ENCODE assay signal across 16 cellular contexts in genomic region chrX:22389544-22390243, GRCh38.
DNase-seq lines count a peak whose midpoint lies in the region; ATAC-seq and TF ChIP-seq lines count a peak whose summit lies in the region.
"Had no signal": no experiment of that assay in that cellular context is flagged by ENCODE, and none has a peak within 500 bp of the region (broad histone marks: within the 10 kb centered on the region; RNA-seq: fewer than 3 reads in every experiment).

No MANE protein-coding gene starts in this region.

- no peaks in the 10 kb centered on the region for H3K9me3 ChIP-seq in SJSA1 (replicated peaks)
- H3K9me3 ChIP-seq in uterus = no peaks in the 10 kb centered on the region

- no peak overlapping the region for H3K4me3 ChIP-seq in SJSA1
- no peak overlapping the region for H3K4me3 ChIP-seq in uterus
- H3K4me3 ChIP-seq: GM12878 had no signal

- H3K27me3 Mint-ChIP-seq in natural killer cell treated with Interleukin-12 subunit alpha and Interleukin-12 subunit beta and Interleukin-15 and Interleukin-18, amount 100 ng/mL, for 72 hours = no peaks in the 10 kb centered on the region
- H3K27me3 Mint-ChIP-seq: IgD-negative memory B cell had no signal

- TF ChIP-seq CTCF in uterus (IDR thresholded peaks at IDR 0.05) = no peak

- H3K36me3 Mint-ChIP-seq in natural killer cell treated with Interleukin-12 subunit alpha and Interleukin-12 subunit beta and Interleukin-15 and Interleukin-18, amount 100 ng/mL, for 72 hours = no peaks in the 10 kb centered on the region
- H3K36me3 Mint-ChIP-seq: IgD-negative memory B cell, immature natural killer cell had no signal

- H3K27ac ChIP-seq in SJSA1 (peak overlapping the region; percentile 75), uterus (peak overlapping the region; percentile 58 to 76)

- H3K36me3 ChIP-seq in SJSA1 = no peaks in the 10 kb centered on the region
- H3K36me3 ChIP-seq in uterus = no peaks in the 10 kb centered on the region

- ATAC-seq in Right ventricle myocardium superior (ENCODE audit: poor library complexity) = no peak
- no peak for ATAC-seq in natural killer cell treated with Interleukin-12 subunit alpha and Interleukin-12 subunit beta and Interleukin-15 and Interleukin-18, amount 100 ng/mL, for 72 hours
- ATAC-seq: GM12878 had no signal

- H3K27ac Mint-ChIP-seq in natural killer cell treated with Interleukin-12 subunit alpha and Interleukin-12 subunit beta and Interleukin-15 and Interleukin-18, amount 100 ng/mL, for 72 hours = no peak overlapping the region
- H3K27ac Mint-ChIP-seq: IgD-negative memory B cell, immature natural killer cell had no signal

- intact Hi-C loops in uterus (cut with DNase I; ENCODE audit: low total_unique reads) (no loop called here), Right ventricle myocardium superior (cut with DNase I) (no loop called here)

- peaks cover 1% of the 10 kb centered on the region for H3K9me3 Mint-ChIP-seq in natural killer cell treated with Interleukin-12 subunit alpha and Interleukin-12 subunit beta and Interleukin-15 and Interleukin-18, amount 100 ng/mL, for 72 hours
- H3K9me3 Mint-ChIP-seq: IgD-negative memory B cell had no signal

- H3K4me1 ChIP-seq in SJSA1 (replicated peaks) (peaks cover 18% of the 10 kb centered on the region), uterus (no peaks in the 10 kb centered on the region)

- DNase-seq in NCI-H1436 treated with DMSO at 0.1 percent for 48 hours (lab: John Stamatoyannopoulos, UW) = peak; percentile 12
- no peak for DNase-seq in NCI-H1436 (lab: John Stamatoyannopoulos, UW)
- peak in 1 of 2 experiments; percentile 73 for DNase-seq in SJSA1 (ENCODE audit: low read depth in 1 of 2, low spot score in 2 of 2)
- peak; percentile 20 for DNase-seq in glomerular visceral epithelial cell (ENCODE audit: extremely low spot score)
- peak in 1 of 2 donors; percentile 34 for DNase-seq in uterus
- no peak for DNase-seq in germinal center (ENCODE audit: low spot score)
- DNase-seq in Right ventricle myocardium superior = no peak
- DNase-seq in natural killer cell treated with Interleukin-12 subunit alpha and Interleukin-12 subunit beta and Interleukin-15 and Interleukin-18, amount 100 ng/mL, for 72 hours (ENCODE audit: low spot score) = no peak
- DNase-seq: 8988T; activated CD4-positive, alpha-beta T cell treated with anti-CD3 and anti-CD28 coated beads, Interleukin-2, amount 50 U/mL, for 48 hours; cerebellar nuclear complex; GOT3; immature natural killer cell; small intestine had no signal

- no peak overlapping the region for H3K4me3 Mint-ChIP-seq in natural killer cell treated with Interleukin-12 subunit alpha and Interleukin-12 subunit beta and Interleukin-15 and Interleukin-18, amount 100 ng/mL, for 72 hours
- H3K4me3 Mint-ChIP-seq: IgD-negative memory B cell, immature natural killer cell had no signal

- H3K4me1 Mint-ChIP-seq in natural killer cell treated with Interleukin-12 subunit alpha and Interleukin-12 subunit beta and Interleukin-15 and Interleukin-18, amount 100 ng/mL, for 72 hours (ENCODE audit: low read depth in 2 of 2) = no peaks in the 10 kb centered on the region
- H3K4me1 Mint-ChIP-seq: IgD-negative memory B cell, immature natural killer cell had no signal

- H3K27me3 ChIP-seq in SJSA1 (replicated peaks) (no peaks in the 10 kb centered on the region), uterus (no peaks in the 10 kb centered on the region)

- no peak for TF ChIP-seq POLR2A in uterus (IDR thresholded peaks at IDR 0.05)

Comparison
In these comparisons a context has a peak if more than half of its experiments do, and no peak if none do; other contexts are left out.
1. DNase-seq: peak in NCI-H1436 treated with DMSO at 0.1 percent for 48 hours (single experiment) and glomerular visceral epithelial cell (single experiment); none in NCI-H1436 (single experiment), germinal center (single experiment), Right ventricle myocardium superior (single experiment) and natural killer cell treated with Interleukin-12 subunit alpha and Interleukin-12 subunit beta and Interleukin-15 and Interleukin-18, amount 100 ng/mL, for 72 hours (single experiment).